8 cellular contexts compared by ENCODE assay signal in the genomic region with DNA sequence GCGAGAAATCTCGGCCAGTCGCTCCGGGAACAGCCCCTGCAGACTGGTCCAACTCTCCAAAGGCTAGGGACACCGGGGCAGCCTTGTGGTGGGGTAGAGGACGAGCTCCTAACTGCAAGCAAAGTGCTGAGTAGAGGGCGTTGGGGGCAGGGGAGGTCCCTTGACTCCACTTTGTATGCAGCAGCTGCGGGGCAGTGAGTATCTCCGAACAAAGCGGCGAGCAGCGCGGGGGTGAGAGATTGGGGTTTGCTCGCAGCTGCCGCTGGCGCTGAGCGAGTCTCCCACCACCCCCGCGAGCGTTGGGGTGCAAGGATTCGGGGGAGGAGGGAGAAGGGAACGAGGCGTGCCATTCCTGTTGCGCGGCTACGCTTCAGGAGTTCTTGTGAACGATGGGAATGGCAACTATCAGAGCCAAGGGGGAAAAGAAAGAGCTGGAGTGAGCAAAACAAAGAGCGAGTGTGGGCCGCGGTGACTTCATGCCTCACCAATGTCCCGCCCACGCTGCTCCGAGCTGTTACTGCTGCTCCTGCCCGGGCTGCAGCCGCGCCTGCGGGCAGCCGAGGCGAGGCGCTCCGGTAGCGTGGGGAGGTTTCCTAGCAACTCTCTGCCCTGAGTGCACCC. TPM values are rescaled to one million over a fixed set of nuclear protein-coding genes. Genes with fewer than 3 reads are reported as not detected.
DNase-seq lines count a peak whose midpoint lies in the region; ATAC-seq and TF ChIP-seq lines count a peak whose summit lies in the region.

No MANE protein-coding gene starts in this region.

- peak overlapping the region in 1 of 10 donors; percentile 59 for H3K27ac Mint-ChIP-seq in naive thymus-derived CD8-positive, alpha-beta T cell

- peaks cover 0 to 7% (median 5%) of the 10 kb centered on the region in 3 donors for H3K36me3 Mint-ChIP-seq in naive thymus-derived CD8-positive, alpha-beta T cell

- ATAC-seq in GM18873 (IDR thresholded peaks at IDR 0.05; ENCODE audit: low FRiP score, unreplicated experiment) (peak; percentile 46), HG03095 (IDR thresholded peaks at IDR 0.05; ENCODE audit: unreplicated experiment) (peak; percentile 55)
- ATAC-seq in naive thymus-derived CD8-positive, alpha-beta T cell: peak; percentile 25 to 59

- H3K4me1 ChIP-seq in subcutaneous abdominal adipose tissue (ENCODE audit: control insufficient read depth in 5 of 5, insufficient read depth in 5 of 5, low read length in 5 of 5): peaks cover 2 to 31% (median 28%) of the 10 kb centered on the region in 5 donors

- peak overlapping the region; percentile 60 for H3K27ac ChIP-seq in subcutaneous abdominal adipose tissue (ENCODE audit: low read depth, low read length)

- peak overlapping the region; percentile 59 to 79 (median 62) for H3K9ac ChIP-seq in subcutaneous abdominal adipose tissue (ENCODE audit: low read length in 5 of 5)

- peaks cover 0 to 4% (median 0%) of the 10 kb centered on the region in 9 donors for H3K9me3 Mint-ChIP-seq in naive thymus-derived CD8-positive, alpha-beta T cell

- H3K36me3 ChIP-seq in BJ (ENCODE audit: control insufficient read depth, insufficient read depth, low read length): no peaks in the 10 kb centered on the region
- H3K36me3 ChIP-seq in subcutaneous abdominal adipose tissue (ENCODE audit: control insufficient read depth in 5 of 5, insufficient read depth in 5 of 5, low read length in 5 of 5): no peaks in the 10 kb centered on the region

- H3K4me3 Mint-ChIP-seq in naive thymus-derived CD8-positive, alpha-beta T cell: peak overlapping the region; percentile 64 to 87 (median 80)

- H3K27me3 ChIP-seq in BJ (ENCODE audit: control insufficient read depth, insufficient read depth, low read length) (no peaks in the 10 kb centered on the region), subcutaneous abdominal adipose tissue (ENCODE audit: control insufficient read depth in 5 of 5, insufficient read depth in 4 of 5, low read length in 5 of 5) (peaks cover 1 to 13% (median 6%) of the 10 kb centered on the region in 5 donors)

- DNase-seq in BJ (ENCODE audit: low read depth): peak; percentile 65
- DNase-seq in NCI-H446 (lab: John Stamatoyannopoulos, UW): peak; percentile 81 to 88
- peak; percentile 32 for DNase-seq in activated T-cell treated with anti-CD3 and anti-CD28 coated beads for 4 hours
- peak; percentile 95 for DNase-seq in fibroblast of pulmonary artery (ENCODE audit: low read depth)
- peak in 2 of 10 donors; percentile 1 to 2 for DNase-seq in naive thymus-derived CD8-positive, alpha-beta T cell

- H3K4me3 ChIP-seq in BJ (ENCODE audit: low read depth, low read length) (peak overlapping the region; percentile 60), fibroblast of pulmonary artery (replicated peaks; ENCODE audit: low read depth, low read length) (peak overlapping the region; percentile 71), subcutaneous abdominal adipose tissue (ENCODE audit: low read depth in 1 of 5, low read length in 5 of 5) (peak overlapping the region; percentile 68 to 90 (median 86))

- H3K9me3 ChIP-seq in subcutaneous abdominal adipose tissue (ENCODE audit: control insufficient read depth in 5 of 5, low read length in 5 of 5): no peaks in the 10 kb centered on the region

- H3K27me3 Mint-ChIP-seq in naive thymus-derived CD8-positive, alpha-beta T cell: peaks cover 19 to 51% (median 28%) of the 10 kb centered on the region in 5 donors

- TF ChIP-seq CTCF in BJ (IDR thresholded peaks at IDR 0.05; ENCODE audit: insufficient read depth, low read depth, low read length) (0 out of 2 replicates have a peak, but pooled peaks have one; percentile 4), fibroblast of pulmonary artery (IDR thresholded peaks at IDR 0.05; ENCODE audit: low read length, missing control alignments) (no peak)

- CTCF ChIA-PET in BJ (lab: Yijun Ruan, JAX): interaction anchor here (0.6 to 2.2 kb wide), 12 partner anchors 10 to 585 kb away, joined by 3 to 8 read pairs (median 4); no protein-coding TSS in a partner anchor

- peaks cover 12 to 27% (median 22%) of the 10 kb centered on the region in 4 donors for H3K4me1 Mint-ChIP-seq in naive thymus-derived CD8-positive, alpha-beta T cell

- POLR2A ChIA-PET in BJ (lab: Charles Lee): no interaction called here
- POLR2A ChIA-PET in naive thymus-derived CD8-positive, alpha-beta T cell (lab: Charles Lee): no interaction called here

RNA-seq across cellular contexts. Expression of a gene that starts 0.4 kb away (rescaled TPM):
- polyA plus RNA-seq in BJ (2011; rRNA removed): 0.58 and 0.64 TPM in 2 replicates
- 2.5 and 2.8 TPM in 2 replicates for polyA minus RNA-seq in BJ (2011; rRNA and poly(A)+ RNA removed)
- total RNA-seq in naive thymus-derived CD8-positive, alpha-beta T cell: not detected
- polyA plus RNA-seq in naive thymus-derived CD8-positive, alpha-beta T cell: not detected
